Comparison of ENCODE assay signal across 18 cellular contexts in the genomic region with DNA sequence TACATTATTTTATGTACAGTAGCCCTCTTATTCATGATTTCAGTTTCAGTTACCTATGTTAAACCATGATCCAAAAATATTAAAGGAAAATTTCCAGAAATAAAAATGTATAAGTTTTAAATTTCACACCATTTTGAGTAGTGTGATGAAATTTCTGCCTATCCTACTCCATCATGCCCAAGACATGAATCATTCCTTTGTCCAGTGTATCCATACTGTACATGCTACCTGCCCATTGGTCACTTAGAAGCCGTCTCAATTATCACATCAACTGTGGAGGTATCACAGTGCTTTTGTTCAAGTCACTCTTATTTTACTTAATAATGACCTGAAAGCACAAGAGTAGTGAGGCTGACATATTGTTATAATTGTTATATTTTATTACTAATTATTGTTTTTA. TPM values are rescaled to one million over a fixed set of nuclear protein-coding genes. Genes with fewer than 3 reads are reported as not detected.
"Had no signal": no experiment of that assay in that cellular context is flagged by ENCODE, and none has a peak within 500 bp of the region (broad histone marks: within the 10 kb centered on the region; RNA-seq: fewer than 3 reads in every experiment).

No MANE protein-coding gene starts in this region.

- H3K4me3 ChIP-seq: coronary artery, lung, pancreas had no signal

- H3K9me3 ChIP-seq: pancreas had no signal

- H3K27me3 ChIP-seq: pancreas had no signal

- H3K27ac ChIP-seq: coronary artery, pancreas had no signal

- H3K36me3 ChIP-seq: pancreas had no signal

- DNase-seq: effector CD4-positive, alpha-beta T cell; endodermal cell; immature natural killer cell; kidney; left colon; left ventricle myocardium superior; mesendoderm; naive B cell; occipital lobe; pancreas; right cardiac atrium; small intestine; stimulated activated CD4-positive, alpha-beta T cell treated with anti-CD3 and anti-CD28 coated beads, Interleukin-12 subunit alpha, Interleukin-12 subunit beta, amount 100 ng/mL, for 4 hours; stimulated activated naive CD4-positive, alpha-beta T cell; trophoblast cell had no signal

- ATAC-seq: esophagus mucosa, left colon, left ventricle myocardium superior, pancreas, right cardiac atrium had no signal

- H3K4me1 ChIP-seq: pancreas had no signal

RNA-seq across cellular contexts. Expression of a gene that starts 32.3 kb away (rescaled TPM):
- polyA plus RNA-seq: immature natural killer cell had no signal
